ENCODE assay signal across 7 cellular contexts in genomic region chr10:112562122-112562521, GRCh38.
"Had no signal": no experiment of that assay in that cellular context is flagged by ENCODE, and none has a peak within 500 bp of the region (broad histone marks: within the 10 kb centered on the region; RNA-seq: fewer than 3 reads in every experiment).

No MANE protein-coding gene starts in this region.

- H3K4me3 ChIP-seq: GM23338 had no signal

- H3K4me2 ChIP-seq: GM23338 had no signal

- H3K4me3 Mint-ChIP-seq: GM23338, H9, HFFc6 had no signal

- ATAC-seq: GM23338 had no signal

- H2AFZ ChIP-seq: GM23338 had no signal

- DNase-seq: H9, HCEC 1CT, HFFc6, IMR-90, KBM-7 had no signal

- H3K27ac ChIP-seq: HL-60 had no signal

- H3K27ac Mint-ChIP-seq: H9, HFFc6 had no signal

- H3K9me3 Mint-ChIP-seq: GM23338, H9, HFFc6 had no signal
